14 cellular contexts compared by ENCODE assay signal in the genomic region with DNA sequence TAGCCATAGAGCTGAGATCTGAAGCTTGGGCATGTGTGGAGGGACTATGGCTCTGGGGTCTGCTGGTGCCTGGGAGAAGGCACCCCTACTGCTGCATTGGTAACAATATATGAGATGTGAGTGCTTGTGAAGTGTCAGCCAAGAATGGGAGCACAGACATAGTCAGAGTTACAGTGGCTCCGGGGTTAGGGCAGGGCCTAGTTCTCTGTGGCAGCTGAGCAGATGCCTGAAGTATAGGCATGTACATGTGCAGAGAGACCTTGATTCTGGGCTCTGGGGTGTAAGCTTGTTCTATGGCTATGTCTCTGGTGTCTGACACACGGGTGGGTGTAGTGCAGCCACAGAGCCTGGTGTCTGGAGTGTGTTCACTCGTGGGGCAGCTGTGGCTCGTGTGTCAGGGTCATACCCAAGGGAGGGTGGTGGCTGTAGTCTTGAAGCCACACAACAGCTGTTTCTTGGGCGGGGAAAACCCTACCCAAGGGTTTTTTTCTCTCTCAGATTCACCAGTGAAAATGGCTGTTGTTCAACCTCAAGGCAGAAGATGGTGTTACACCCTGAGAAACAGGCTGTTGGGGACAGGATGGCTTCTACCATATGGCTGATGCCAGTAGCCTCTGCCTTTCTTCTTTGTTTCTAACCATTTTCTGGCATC. TPM values are rescaled to one million over a fixed set of nuclear protein-coding genes. Genes with fewer than 3 reads are reported as not detected.
DNase-seq lines count a peak whose midpoint lies in the region; ATAC-seq and TF ChIP-seq lines count a peak whose summit lies in the region.
"Had no signal": no experiment of that assay in that cellular context is flagged by ENCODE, and none has a peak within 500 bp of the region (broad histone marks: within the 10 kb centered on the region; RNA-seq: fewer than 3 reads in every experiment).

No MANE protein-coding gene starts in this region.

- TF ChIP-seq POLR2A in heart left ventricle (IDR thresholded peaks at IDR 0.05): no peak

- H3K36me3 ChIP-seq in right atrium auricular region (no peaks in the 10 kb centered on the region), heart left ventricle (no peaks in the 10 kb centered on the region)

- DNase-seq in GM13977 (ENCODE audit: low spot score) (peak; percentile 64), mucosa of gallbladder (ENCODE audit: low spot score) (no peak), right atrium auricular region (ENCODE audit: low spot score) (no peak), heart left ventricle (no peak)
- DNase-seq in activated effector memory CD4-positive, alpha-beta T cell treated with Interleukin-2 at 50 U/mL for 16 hours: no peak
- DNase-seq: activated CD4-positive, alpha-beta memory T cell treated with anti-CD3 and anti-CD28 coated beads, Interleukin-2, amount 10 ng/mL, durations not matched to agents 7 days and 5 days; C1 segment of cervical spinal cord; mesendoderm; NCI-H226 had no signal

- WGBS in heart left ventricle, 4 donors: 52 to 69% (median 61%) methylated on average over 5 of the region's 5 CpGs

- peak; percentile 72 for ATAC-seq in GM19438 (IDR thresholded peaks at IDR 0.05; ENCODE audit: low read depth, unreplicated experiment)
- ATAC-seq in HG02870 (IDR thresholded peaks at IDR 0.05; ENCODE audit: unreplicated experiment): peak; percentile 87
- ATAC-seq in HG03558 (IDR thresholded peaks at IDR 0.05; ENCODE audit: extremely low read depth, unreplicated experiment): peak; percentile 57
- no peak for ATAC-seq in heart left ventricle
- ATAC-seq: sciatic nerve had no signal

- peaks cover 0 to 31% of the 10 kb centered on the region in 2 donors for H3K9me3 ChIP-seq in right atrium auricular region
- H3K9me3 ChIP-seq in heart left ventricle: peaks cover 0 to 33% (median 17%) of the 10 kb centered on the region in 12 donors

- no peaks in the 10 kb centered on the region for H3K4me1 ChIP-seq in right atrium auricular region
- no peaks in the 10 kb centered on the region for H3K4me1 ChIP-seq in heart left ventricle

- in situ Hi-C loops in GM13977 (cut with MboI; ENCODE audit: low pct_unique_long_range_greater_than_20kb, low sequenced_read_pairs, unreplicated experiment): no loop called here

- H3K4me3 ChIP-seq in right atrium auricular region: no peak overlapping the region
- no peak overlapping the region for H3K4me3 ChIP-seq in heart left ventricle
- H3K4me3 ChIP-seq: SK-N-MC had no signal

- H3K27ac ChIP-seq in right atrium auricular region (no peak overlapping the region), heart left ventricle (no peak overlapping the region)
- H3K27ac ChIP-seq: SK-N-MC had no signal

- H3K27me3 ChIP-seq in right atrium auricular region: no peaks in the 10 kb centered on the region
- H3K27me3 ChIP-seq in heart left ventricle: peaks cover 0 to 40% (median 2%) of the 10 kb centered on the region in 9 donors

- TF ChIP-seq CTCF in GM13977 (IDR thresholded peaks at IDR 0.05; ENCODE audit: extremely low read depth, insufficient read depth, missing control alignments) (no peak), right atrium auricular region (IDR thresholded peaks at IDR 0.05) (no peak), heart left ventricle (IDR thresholded peaks at IDR 0.05) (no peak)

- intact Hi-C loops in heart left ventricle (cut with DNase I): no loop called here

RNA-seq across cellular contexts. Expression of a gene that starts 11.9 kb away (rescaled TPM):
- total RNA-seq in mucosa of gallbladder (0.14 TPM), right atrium auricular region (under 1 TPM in 1 of 2 donors, not detected in 1; 0.71 TPM), heart left ventricle (not detected)
- polyA plus RNA-seq in heart left ventricle: under 1 TPM in 1 of 2 donors, not detected in 1; 0.26 TPM
- total RNA-seq: activated CD4-positive, alpha-beta memory T cell treated with anti-CD3 and anti-CD28 coated beads, Interleukin-2, amount 10 ng/mL, durations not matched to agents 7 days and 5 days had no signal

RNA-seq across cellular contexts. Expression of a gene that starts 39.6 kb away (rescaled TPM):
- not detected for total RNA-seq in mucosa of gallbladder
- total RNA-seq in right atrium auricular region: not detected
- not detected for total RNA-seq in heart left ventricle
- not detected for polyA plus RNA-seq in heart left ventricle
- total RNA-seq: activated CD4-positive, alpha-beta memory T cell treated with anti-CD3 and anti-CD28 coated beads, Interleukin-2, amount 10 ng/mL, durations not matched to agents 7 days and 5 days; sciatic nerve had no signal

Comparison
In these comparisons a context has a peak if more than half of its experiments do, and no peak if none do; other contexts are left out.
1. ATAC-seq: peak in GM19438 (single experiment), HG02870 (single experiment) and HG03558 (single experiment); none in heart left ventricle (0 of 4).